In genomic region chr15:64859226-64859625, GRCh38 we compare ENCODE assay signal across 18 cellular contexts.
"Had no signal": no experiment of that assay in that cellular context is flagged by ENCODE, and none has a peak within 500 bp of the region (broad histone marks: within the 10 kb centered on the region; RNA-seq: fewer than 3 reads in every experiment).

No MANE protein-coding gene starts in this region.

- H3K9me3 Mint-ChIP-seq: activated CD4-positive, alpha-beta memory T cell treated with anti-CD3 and anti-CD28 coated beads, Interleukin-2, amount 10 ng/mL, durations not matched to agents 7 days and 5 days; activated naive CD4-positive, alpha-beta T cell treated with anti-CD3 and anti-CD28 coated beads, Interleukin-2, amount 50 U/mL, for 72 hours; neural crest cell had no signal

- H3K36me3 ChIP-seq: colonic mucosa, pancreas had no signal

- H3K27ac ChIP-seq: colonic mucosa, pancreas, SK-N-MC had no signal

- H3K9me3 ChIP-seq: colonic mucosa, left lung, pancreas had no signal

- DNase-seq: activated CD4-positive, alpha-beta memory T cell treated with anti-CD3 and anti-CD28 coated beads, Interleukin-2, amount 10 ng/mL, durations not matched to agents 7 days and 5 days; activated CD8-positive, alpha-beta memory T cell treated with anti-CD3 and anti-CD28 coated beads, Interleukin-2, amount 50 U/mL, for 4 hours; activated gamma-delta T cell; activated T-cell treated with anti-CD3 and anti-CD28 coated beads, Interleukin-2, amount 50 U/mL, for 48 hours; amniotic stem cell; caudate nucleus; colonic mucosa; effector CD8-positive, alpha-beta T cell; left lung; pancreas; T1000; trophoblast cell had no signal

- H3K27ac Mint-ChIP-seq: activated CD4-positive, alpha-beta memory T cell treated with anti-CD3 and anti-CD28 coated beads, Interleukin-2, amount 10 ng/mL, durations not matched to agents 7 days and 5 days had no signal

- H3K4me3 Mint-ChIP-seq: activated CD4-positive, alpha-beta memory T cell treated with anti-CD3 and anti-CD28 coated beads, Interleukin-2, amount 10 ng/mL, durations not matched to agents 7 days and 5 days; neural crest cell had no signal

- FAIRE-seq: keratinocyte, pancreas had no signal

- H3K27me3 ChIP-seq: colonic mucosa, left lung, pancreas had no signal

- H3K4me1 ChIP-seq: colonic mucosa had no signal

- ATAC-seq: activated CD4-positive, CD25-positive, alpha-beta regulatory T cell treated with anti-CD3 and anti-CD28 coated beads, Interleukin-2, amount 50 U/mL, for 24 hours; activated naive CD4-positive, alpha-beta T cell treated with anti-CD3 and anti-CD28 coated beads, Interleukin-2, amount 50 U/mL, for 72 hours; left lung; pancreas; sciatic nerve had no signal

- H3K4me3 ChIP-seq: colonic mucosa, left lung, pancreas, SK-N-MC had no signal

- H3K27me3 Mint-ChIP-seq: activated CD4-positive, alpha-beta memory T cell treated with anti-CD3 and anti-CD28 coated beads, Interleukin-2, amount 10 ng/mL, durations not matched to agents 7 days and 5 days had no signal
